17 cellular contexts compared by ENCODE assay signal in genomic region chr10:70191161-70191770, GRCh38. TPM values are rescaled to one million over a fixed set of nuclear protein-coding genes. Genes with fewer than 3 reads are reported as not detected.
DNase-seq lines count a peak whose midpoint lies in the region; ATAC-seq, FAIRE-seq and TF ChIP-seq lines count a peak whose summit lies in the region.
"Had no signal": no experiment of that assay in that cellular context is flagged by ENCODE, and none has a peak within 500 bp of the region (broad histone marks: within the 10 kb centered on the region; RNA-seq: fewer than 3 reads in every experiment).

No MANE protein-coding gene starts in this region.

- H2BK120ac ChIP-seq in mesenchymal stem cell (ENCODE audit: low read depth, low read length): no peak overlapping the region

- no peak overlapping the region for H3K4ac ChIP-seq in mesenchymal stem cell (ENCODE audit: low read depth in 1 of 2, low read length in 2 of 2)

- H4K20me1 ChIP-seq in K562 (replicated peaks; ENCODE audit: control insufficient read depth, insufficient read depth, low read length): no peaks in the 10 kb centered on the region

- CTCF ChIA-PET in K562 (lab: Yijun Ruan, JAX; ENCODE audit: low intra/inter-chr PET ratio): no interaction called here

- H3K4me2 ChIP-seq in K562 (ENCODE audit: insufficient read depth, low read length) (no peak overlapping the region), mesenchymal stem cell (ENCODE audit: low read length, poor library complexity, severe bottlenecking) (no peak overlapping the region)

- peak overlapping the region; percentile 63; the same call in 1 of the 2 replicates for H3K27ac ChIP-seq in 22Rv1
- H3K27ac ChIP-seq in K562 (ENCODE audit: extremely low read depth, low read depth, low read length): no peak overlapping the region
- H3K27ac ChIP-seq in mesenchymal stem cell (ENCODE audit: low read length, poor library complexity, severe bottlenecking): peak overlapping the region; percentile 57

- TF ChIP-seq CTCF in 22Rv1 (IDR thresholded peaks at IDR 0.05) (no peak), K562 (IDR thresholded peaks at IDR 0.05 in 2 of 3, conservative IDR thresholded peaks at IDR 0.05 in 1 of 3; ENCODE audit: insufficient read depth in 2 of 3, low read depth in 1 of 3, low read length in 3 of 3) (no peak)

- 3% methylated on average over 3 of the region's 3 CpGs for WGBS in K562 (ENCODE audit: insufficient coverage, low coverage, missing lambda C conversion rate)
- 50% methylated on average over 1 of the region's 3 CpGs for WGBS in mesenchymal stem cell

- H2BK5ac ChIP-seq in mesenchymal stem cell (ENCODE audit: low read depth, low read length, poor library complexity, severe bottlenecking): no peak overlapping the region

- intact Hi-C loops in K562 (cut with micrococcal nuclease): no loop called here

- H3K4me1 ChIP-seq in K562 (replicated peaks in 1 of 2; ENCODE audit: control insufficient read depth in 2 of 2, insufficient read depth in 2 of 2, low read length in 2 of 2): no peaks in the 10 kb centered on the region; a peak in 1 of 5 replicates
- H3K4me1 ChIP-seq in mesenchymal stem cell (ENCODE audit: control insufficient read depth, insufficient read depth, low read depth, low read length): peaks cover 4% of the 10 kb centered on the region

- H4K91ac ChIP-seq in mesenchymal stem cell (ENCODE audit: low read length): no peak overlapping the region

- BruUV-seq in K562 (replicated peaks; lab: Mats Ljungman, UMichigan): no TSS peak

- no peaks in the 10 kb centered on the region for H3K79me1 ChIP-seq in mesenchymal stem cell (replicated peaks; ENCODE audit: low read length, poor library complexity, severe bottlenecking)

- no peak for FAIRE-seq in K562 (lab: Jason Lieb, UNC)
- FAIRE-seq: GM12878 had no signal

- H3K18ac ChIP-seq in mesenchymal stem cell (ENCODE audit: low read depth in 1 of 2, low read length in 2 of 2): peak overlapping the region in 1 of 2 experiments; percentile 21

- H3K9ac ChIP-seq in K562 (ENCODE audit: insufficient read depth in 1 of 2, low read depth in 2 of 2, low read length in 2 of 2) (no peak overlapping the region), mesenchymal stem cell (ENCODE audit: low read length) (peak overlapping the region; percentile 88)

- POLR2A ChIA-PET in K562 (lab: Yijun Ruan, JAX): interaction anchor here (1.4 kb wide), 1 partner anchor 20 kb away, joined by 8 read pairs; the partner anchor contains the start of gene SAR1A

- no peak for TF ChIP-seq RAD21 in K562 (CRISPR knock-in tag; conservative IDR thresholded peaks at IDR 0.05 in 1 of 2, IDR thresholded peaks at IDR 0.05 in 1 of 2)

- no peak for TF ChIP-seq POLR2A in K562 (conservative IDR thresholded peaks at IDR 0.05)

- in situ Hi-C loops in K562 (cut with MboI): no loop called here

- H2AFZ ChIP-seq in K562 (ENCODE audit: low read depth, low read length): no peak overlapping the region
- no peak overlapping the region for H2AFZ ChIP-seq in mesenchymal stem cell (ENCODE audit: low read depth, low read length)

- no peak for TF ChIP-seq EP300 in K562 (IDR thresholded peaks at IDR 0.05; ENCODE audit: low read length)

- no peak overlapping the region for H2AK5ac ChIP-seq in mesenchymal stem cell (ENCODE audit: low read length, severe bottlenecking)

- H3K79me2 ChIP-seq in K562 (ENCODE audit: control insufficient read depth, insufficient read depth, low read length): no peaks in the 10 kb centered on the region

- DNase-seq in LHCN-M2 (ENCODE audit: low read depth): peak; percentile 38
- DNase-seq in K562 (ENCODE audit: extremely low read depth in 1 of 4, low spot score in 3 of 4): no peak
- no peak for DNase-seq in mesenchymal stem cell
- no peak for DNase-seq in H4 (ENCODE audit: low spot score)
- DNase-seq in stimulated activated naive CD4-positive, alpha-beta T cell treated with Interleukin-2 at 50 U/mL for 16 hours (lab: John Stamatoyannopoulos, UW): no peak
- DNase-seq in RKO (ENCODE audit: low spot score): no peak
- no peak for DNase-seq in superior temporal gyrus (ENCODE audit: extremely low spot score)
- DNase-seq: activated T-cell treated with anti-CD3 and anti-CD28 coated beads, Interleukin-2, amount 50 U/mL, for 4 hours; anterior cingulate cortex; DMS79 treated with DMSO at 0.1 percent for 48 hours; effector memory CD8-positive, alpha-beta T cell; heart left ventricle; KBM-7; left ventricle myocardium superior; NCI-H187 had no signal

- H3K23ac ChIP-seq in mesenchymal stem cell (ENCODE audit: low read length in 2 of 2): no peak overlapping the region

- H3K36me3 ChIP-seq in K562 (ENCODE audit: control insufficient read depth, insufficient read depth, low read length) (peaks cover 4% of the 10 kb centered on the region; the same call in 1 of the 3 replicates), mesenchymal stem cell (ENCODE audit: control insufficient read depth in 1 of 2, insufficient read depth in 2 of 2, low read depth in 1 of 2, low read length in 2 of 2) (no peaks in the 10 kb centered on the region)
- H3K36me3 ChIP-seq: heart left ventricle had no signal

- no peak overlapping the region for H3K4me3 ChIP-seq in K562
- H3K4me3 ChIP-seq in mesenchymal stem cell (ENCODE audit: insufficient read depth in 1 of 2, low read depth in 1 of 2, low read length in 2 of 2): peak overlapping the region in 1 of 2 experiments; percentile 64
- H3K4me3 ChIP-seq: GM12878, heart left ventricle had no signal

- H2BK15ac ChIP-seq in mesenchymal stem cell (ENCODE audit: low read depth, poor library complexity, severe bottlenecking): no peak overlapping the region

- H2BK12ac ChIP-seq in mesenchymal stem cell (ENCODE audit: low read length in 2 of 2): no peak overlapping the region

- H3K9me3 ChIP-seq in K562 (replicated peaks; ENCODE audit: control insufficient read depth, insufficient read depth, low read depth, low read length): no peaks in the 10 kb centered on the region
- no peaks in the 10 kb centered on the region for H3K9me3 ChIP-seq in mesenchymal stem cell (ENCODE audit: control insufficient read depth, low read length)
- H3K9me3 ChIP-seq: heart left ventricle had no signal

- no peaks in the 10 kb centered on the region for H3K9me1 ChIP-seq in K562 (ENCODE audit: control insufficient read depth, insufficient read depth, low read length)

- no peak overlapping the region for H3K14ac ChIP-seq in mesenchymal stem cell (ENCODE audit: low read length in 2 of 2)

- no peak for ATAC-seq in K562
- ATAC-seq: activated T-cell treated with anti-CD3 and anti-CD28 coated beads, Interleukin-2, amount 50 U/mL, for 4 hours; effector memory CD8-positive, alpha-beta T cell; GM12878 had no signal

- peak overlapping the region; percentile 39 for H4K8ac ChIP-seq in mesenchymal stem cell (ENCODE audit: low read length)

- H3K27me3 ChIP-seq in K562 (ENCODE audit: control insufficient read depth in 2 of 2, insufficient read depth in 2 of 2, low read length in 2 of 2): no peaks in the 10 kb centered on the region; a peak in 3 of 5 replicates
- no peaks in the 10 kb centered on the region for H3K27me3 ChIP-seq in mesenchymal stem cell (ENCODE audit: control insufficient read depth in 1 of 2, insufficient read depth in 1 of 2, low read length in 2 of 2)
- H3K27me3 ChIP-seq: heart left ventricle had no signal

RNA-seq across cellular contexts. Expression of gene SAR1A, which starts 21.0 kb away (rescaled TPM):
- total RNA-seq in LHCN-M2 (2014; rRNA removed): 108 and 111 TPM in 2 replicates
- polyA plus RNA-seq in LHCN-M2 (2012): 61.7 TPM
- total RNA-seq in K562 (2011; cell fraction: chromatin; rRNA removed; ENCODE audit: low replicate concordance): 82.1 and 152 TPM in 2 replicates
- total RNA-seq in K562 (2011; cell fraction: nucleolus; rRNA removed): 47.0 and 49.2 TPM in 2 replicates
- total RNA-seq in K562 (2011; cell fraction: nucleoplasm; rRNA removed): 98.8 and 142 TPM in 2 replicates
- 63.0 and 68.5 TPM in 2 replicates for total RNA-seq in K562 (2014; rRNA removed)
- 96.9 and 105 TPM in 2 replicates for total RNA-seq in K562 (2014; rRNA removed; fragmentation: Illumina TruSeq; extraction: Trizol)
- 79.4 and 84.9 TPM in 2 replicates for total RNA-seq in K562 (2015; rRNA removed; fragmentation: Illumina TruSeq; extraction: Trizol)
- total RNA-seq in K562 (2021): 119 and 123 TPM in 2 replicates
- 123 and 129 TPM in 2 replicates for polyA plus RNA-seq in K562 (2011; rRNA removed)
- 22.7 and 40.1 TPM in 2 replicates for polyA plus RNA-seq in K562 (2011; cell fraction: cytosol; rRNA removed)
- polyA plus RNA-seq in K562 (2011; cell fraction: nucleus; rRNA removed): 35.5 and 56.1 TPM in 2 replicates
- 40.2 and 56.6 TPM in 2 replicates for polyA plus RNA-seq in K562 (2012)
- 73.8 and 76.6 TPM in 2 replicates for polyA plus RNA-seq in K562 (2014; fragmentation: Illumina TruSeq; extraction: Trizol)
- polyA plus RNA-seq in K562 (2014; fragmentation: Nextera tagmentation; extraction: Ambion mirVana): 100 to 1,000 TPM; 115 to 132 TPM
- polyA plus RNA-seq in K562 (2014; rRNA removed): 53.0 and 55.8 TPM in 2 replicates
- polyA minus RNA-seq in K562 (2011; rRNA and poly(A)+ RNA removed): 168 and 183 TPM in 2 replicates
- 51.8 and 62.8 TPM in 2 replicates for polyA minus RNA-seq in K562 (2011; cell fraction: cytosol; rRNA and poly(A)+ RNA removed)
- polyA minus RNA-seq in K562 (2011; cell fraction: nucleus; rRNA and poly(A)+ RNA removed): 19.5 and 37.4 TPM in 2 replicates
- 103 TPM for polyA plus RNA-seq in mesenchymal stem cell (2013, experiment 1 of 2)
- 104 TPM for polyA plus RNA-seq in mesenchymal stem cell (2013, experiment 2 of 2)
- total RNA-seq in H4 (2014; rRNA removed; shearing (Covaris generic)): 75.0 and 90.9 TPM in 2 replicates

RNA-seq across cellular contexts. Expression of gene PPA1, which starts 42.0 kb away (rescaled TPM):
- total RNA-seq in LHCN-M2 (2014; rRNA removed) (178 and 180 TPM in 2 replicates), K562 (2014; rRNA removed) (378 and 453 TPM in 2 replicates), K562 (2014; rRNA removed; fragmentation: Illumina TruSeq; extraction: Trizol) (635 and 699 TPM in 2 replicates), K562 (2015; rRNA removed; fragmentation: Illumina TruSeq; extraction: Trizol) (463 and 482 TPM in 2 replicates), K562 (2021) (418 and 448 TPM in 2 replicates)
- 90.3 TPM for polyA plus RNA-seq in LHCN-M2 (2012)
- 63.9 and 181 TPM in 2 replicates for total RNA-seq in K562 (2011; cell fraction: chromatin; rRNA removed; ENCODE audit: low replicate concordance)
- total RNA-seq in K562 (2011; cell fraction: nucleolus; rRNA removed): 50.4 and 54.7 TPM in 2 replicates
- 123 and 276 TPM in 2 replicates for total RNA-seq in K562 (2011; cell fraction: nucleoplasm; rRNA removed)
- polyA plus RNA-seq in K562 (2011; rRNA removed) (408 and 606 TPM in 2 replicates), K562 (2014; fragmentation: Illumina TruSeq; extraction: Trizol) (454 and 471 TPM in 2 replicates), K562 (2014; fragmentation: Nextera tagmentation; extraction: Ambion mirVana) (100 to 1,000 TPM; 301 to 366 TPM), K562 (2014; rRNA removed) (591 and 627 TPM in 2 replicates)
- polyA plus RNA-seq in K562 (2011; cell fraction: cytosol; rRNA removed): 122 and 218 TPM in 2 replicates
- 92.6 and 127 TPM in 2 replicates for polyA plus RNA-seq in K562 (2011; cell fraction: nucleus; rRNA removed)
- 299 and 379 TPM in 2 replicates for polyA plus RNA-seq in K562 (2012)
- polyA minus RNA-seq in K562 (2011; rRNA and poly(A)+ RNA removed): 573 and 613 TPM in 2 replicates
- polyA minus RNA-seq in K562 (2011; cell fraction: cytosol; rRNA and poly(A)+ RNA removed): 121 and 162 TPM in 2 replicates
- polyA minus RNA-seq in K562 (2011; cell fraction: nucleus; rRNA and poly(A)+ RNA removed): 49.1 and 87.5 TPM in 2 replicates
- polyA plus RNA-seq in mesenchymal stem cell (2013, experiment 1 of 2): 144 TPM
- polyA plus RNA-seq in mesenchymal stem cell (2013, experiment 2 of 2): 153 TPM
- total RNA-seq in H4 (2014; rRNA removed; shearing (Covaris generic)): 301 and 357 TPM in 2 replicates

RNA-seq across cellular contexts. Expression of gene TYSND1, which starts 44.8 kb away (rescaled TPM):
- total RNA-seq in LHCN-M2 (2014; rRNA removed): 14.1 and 20.5 TPM in 2 replicates
- polyA plus RNA-seq in LHCN-M2 (2012): 5.3 TPM
- total RNA-seq in K562 (2011; cell fraction: chromatin; rRNA removed; ENCODE audit: low replicate concordance): 7.2 and 8.1 TPM in 2 replicates
- 4.7 and 5.0 TPM in 2 replicates for total RNA-seq in K562 (2011; cell fraction: nucleolus; rRNA removed)
- total RNA-seq in K562 (2011; cell fraction: nucleoplasm; rRNA removed): 5.2 and 7.2 TPM in 2 replicates
- 0.91 and 1.8 TPM in 2 replicates for total RNA-seq in K562 (2014; rRNA removed)
- total RNA-seq in K562 (2014; rRNA removed; fragmentation: Illumina TruSeq; extraction: Trizol): 0.41 and 1.4 TPM in 2 replicates
- total RNA-seq in K562 (2015; rRNA removed; fragmentation: Illumina TruSeq; extraction: Trizol): 1.4 and 1.6 TPM in 2 replicates
- 1.7 and 1.9 TPM in 2 replicates for total RNA-seq in K562 (2021)
- 1.3 and 2.0 TPM in 2 replicates for polyA plus RNA-seq in K562 (2011; rRNA removed)
- polyA plus RNA-seq in K562 (2011; cell fraction: cytosol; rRNA removed): 2.1 and 2.3 TPM in 2 replicates
- polyA plus RNA-seq in K562 (2011; cell fraction: nucleus; rRNA removed): 3.5 and 3.6 TPM in 2 replicates
- 0.98 and 2.0 TPM in 2 replicates for polyA plus RNA-seq in K562 (2012)
- polyA plus RNA-seq in K562 (2014; fragmentation: Illumina TruSeq; extraction: Trizol): 1.3 TPM in 2 replicates
- under 1 TPM; 0.60 to 0.65 TPM for polyA plus RNA-seq in K562 (2014; fragmentation: Nextera tagmentation; extraction: Ambion mirVana)
- polyA plus RNA-seq in K562 (2014; rRNA removed): 1.3 and 2.0 TPM in 2 replicates
- 1.5 and 2.1 TPM in 2 replicates for polyA minus RNA-seq in K562 (2011; rRNA and poly(A)+ RNA removed)
- 0.48 and 0.73 TPM in 2 replicates for polyA minus RNA-seq in K562 (2011; cell fraction: cytosol; rRNA and poly(A)+ RNA removed)
- 2.6 and 3.1 TPM in 2 replicates for polyA minus RNA-seq in K562 (2011; cell fraction: nucleus; rRNA and poly(A)+ RNA removed)
- polyA plus RNA-seq in mesenchymal stem cell (2013, experiment 1 of 2): 4.0 TPM
- 4.1 TPM for polyA plus RNA-seq in mesenchymal stem cell (2013, experiment 2 of 2)
- total RNA-seq in H4 (2014; rRNA removed; shearing (Covaris generic)): 9.2 and 10.5 TPM in 2 replicates

RNA-seq across cellular contexts. Expression of gene AIFM2, which starts 58.6 kb away (rescaled TPM):
- 5.8 and 6.9 TPM in 2 replicates for total RNA-seq in LHCN-M2 (2014; rRNA removed)
- polyA plus RNA-seq in LHCN-M2 (2012): 17.5 TPM
- total RNA-seq in K562 (2011; cell fraction: chromatin; rRNA removed; ENCODE audit: low replicate concordance): 7.2 and 14.4 TPM in 2 replicates
- 8.3 and 9.7 TPM in 2 replicates for total RNA-seq in K562 (2011; cell fraction: nucleolus; rRNA removed)
- 8.2 and 9.4 TPM in 2 replicates for total RNA-seq in K562 (2011; cell fraction: nucleoplasm; rRNA removed)
- total RNA-seq in K562 (2014; rRNA removed): 9.2 and 10.5 TPM in 2 replicates
- total RNA-seq in K562 (2014; rRNA removed; fragmentation: Illumina TruSeq; extraction: Trizol): 3.9 and 5.3 TPM in 2 replicates
- 7.6 and 7.8 TPM in 2 replicates for total RNA-seq in K562 (2015; rRNA removed; fragmentation: Illumina TruSeq; extraction: Trizol)
- total RNA-seq in K562 (2021): 11.4 and 13.1 TPM in 2 replicates
- 8.0 and 9.9 TPM in 2 replicates for polyA plus RNA-seq in K562 (2011; rRNA removed)
- polyA plus RNA-seq in K562 (2011; cell fraction: cytosol; rRNA removed): 9.2 and 13.0 TPM in 2 replicates
- 7.5 and 12.1 TPM in 2 replicates for polyA plus RNA-seq in K562 (2011; cell fraction: nucleus; rRNA removed)
- 11.0 and 11.6 TPM in 2 replicates for polyA plus RNA-seq in K562 (2012)
- polyA plus RNA-seq in K562 (2014; fragmentation: Illumina TruSeq; extraction: Trizol): 9.3 and 12.1 TPM in 2 replicates
- polyA plus RNA-seq in K562 (2014; fragmentation: Nextera tagmentation; extraction: Ambion mirVana): 1 to 10 TPM; 2.7 to 4.9 TPM
- polyA plus RNA-seq in K562 (2014; rRNA removed): 13.9 and 14.1 TPM in 2 replicates
- polyA minus RNA-seq in K562 (2011; rRNA and poly(A)+ RNA removed): 3.8 and 7.3 TPM in 2 replicates
- polyA minus RNA-seq in K562 (2011; cell fraction: cytosol; rRNA and poly(A)+ RNA removed): 6.6 and 7.1 TPM in 2 replicates
- polyA minus RNA-seq in K562 (2011; cell fraction: nucleus; rRNA and poly(A)+ RNA removed): 2.7 and 3.1 TPM in 2 replicates
- 10.2 TPM for polyA plus RNA-seq in mesenchymal stem cell (2013, experiment 1 of 2)
- 10.0 TPM for polyA plus RNA-seq in mesenchymal stem cell (2013, experiment 2 of 2)
- total RNA-seq in H4 (2014; rRNA removed; shearing (Covaris generic)): 9.2 and 10.6 TPM in 2 replicates
